ENCODE assay signal across 27 cellular contexts in the genomic region with DNA sequence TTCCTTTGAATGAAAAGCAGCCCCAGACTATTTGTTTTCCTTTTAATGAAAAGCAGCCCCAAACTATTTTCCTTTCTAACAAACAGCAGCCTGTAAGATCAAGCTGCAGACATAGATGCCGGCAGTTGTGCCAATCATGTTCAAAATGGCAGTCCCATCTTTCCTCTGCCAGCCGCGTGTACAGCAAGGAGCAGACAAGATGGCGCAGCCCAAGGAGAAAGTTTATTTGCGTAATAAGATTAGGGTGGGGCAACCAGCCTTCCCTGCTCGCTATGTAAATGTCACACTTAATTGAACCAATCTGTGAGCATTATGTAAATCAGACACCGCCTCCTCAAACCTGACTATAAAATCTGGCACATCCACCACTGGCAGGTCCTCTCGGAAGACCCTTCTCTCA.
DNase-seq lines count a peak whose midpoint lies in the region; ATAC-seq and TF ChIP-seq lines count a peak whose summit lies in the region.
"Had no signal": no experiment of that assay in that cellular context is flagged by ENCODE, and none has a peak within 500 bp of the region (broad histone marks: within the 10 kb centered on the region; RNA-seq: fewer than 3 reads in every experiment).

No MANE protein-coding gene starts in this region.

- WGBS in mesenchymal stem cell, result 98% methylated on average over 8 of the region's 8 CpGs

- no peaks in the 10 kb centered on the region for H3K79me1 ChIP-seq in mesenchymal stem cell (replicated peaks; ENCODE audit: low read length, poor library complexity, severe bottlenecking)

- H3K4me1 ChIP-seq in A673 (ENCODE audit: insufficient read depth, low read length, poor library complexity, severe bottlenecking) (peaks cover 13% of the 10 kb centered on the region), Panc1 (ENCODE audit: control insufficient read depth, insufficient read depth, low read length) (peaks cover 13% of the 10 kb centered on the region), mesenchymal stem cell (ENCODE audit: control insufficient read depth, insufficient read depth, low read depth, low read length) (peaks cover 7% of the 10 kb centered on the region)

- H2BK120ac ChIP-seq in mesenchymal stem cell (ENCODE audit: low read depth, low read length), result no peak overlapping the region

- H3K9me3 ChIP-seq in A673 (ENCODE audit: low read depth, low read length, poor library complexity, severe bottlenecking) (no peaks in the 10 kb centered on the region), Panc1 (ENCODE audit: control insufficient read depth, insufficient read depth, low read depth, low read length) (0 out of 2 replicates have a peak, but pooled peaks cover 3% of the 10 kb centered on the region), mesenchymal stem cell (ENCODE audit: control insufficient read depth, low read length) (no peaks in the 10 kb centered on the region)
- H3K9me3 ChIP-seq: SJSA1 had no signal

- H2AK5ac ChIP-seq in mesenchymal stem cell (ENCODE audit: low read length, severe bottlenecking), result peak overlapping the region; percentile 47

- no peak overlapping the region for H4K91ac ChIP-seq in mesenchymal stem cell (ENCODE audit: low read length)

- ATAC-seq in Panc1, result no peak
- ATAC-seq: T-cell had no signal

- in situ Hi-C loops in Caki2 (cut with HindIII; ENCODE audit: low pct_unique_long_range_greater_than_20kb, low sequenced_read_pairs), result no loop called here
- in situ Hi-C loops in Panc1 (cut with HindIII; ENCODE audit: low pct_unique_long_range_greater_than_20kb, low sequenced_read_pairs), result no loop called here

- no peaks in the 10 kb centered on the region for H3K27me3 ChIP-seq in A673 (replicated peaks; ENCODE audit: insufficient read depth, low read depth, low read length, poor library complexity)
- no peaks in the 10 kb centered on the region for H3K27me3 ChIP-seq in Panc1 (ENCODE audit: control insufficient read depth, insufficient read depth, low read length)
- H3K27me3 ChIP-seq in mesenchymal stem cell (ENCODE audit: control insufficient read depth in 1 of 2, insufficient read depth in 1 of 2, low read length in 2 of 2), result no peaks in the 10 kb centered on the region
- H3K27me3 ChIP-seq: BLaER1 treated with 17β-estradiol and CSF1 and Interleukin-3, amounts not matched to agents 10 nM and 100 nM; SJSA1 had no signal

- peak; percentile 33 for DNase-seq in A673 (ENCODE audit: low spot score)
- peak; percentile 58 for DNase-seq in Caki2 (ENCODE audit: low read depth)
- no peak for DNase-seq in Panc1 (ENCODE audit: low read depth, low spot score)
- no peak for DNase-seq in mesenchymal stem cell
- no peak for DNase-seq in activated CD8-positive, alpha-beta memory T cell treated with anti-CD3 and anti-CD28 coated beads for 24 hours
- no peak for DNase-seq in activated CD4-positive, alpha-beta T cell treated with anti-CD3 and anti-CD28 coated beads for 48 hours
- DNase-seq in activated CD8-positive, alpha-beta memory T cell treated with anti-CD3 and anti-CD28 coated beads, Interleukin-2, amount 50 U/mL, for 48 hours, result no peak
- DNase-seq: CD4-positive, alpha-beta memory T cell; COR-L47; DMS 273 treated with DMSO at 0.1 percent for 48 hours; DND-41; H7; MM.1S; NCI-H1092; NCI-H1417 treated with DMSO at 0.1 percent for 48 hours; NCI-H187; NCI-H2081 treated with DMSO at 0.1 percent for 48 hours; NCI-H2171; NCI-H510A; NCI-H69; Right ventricle myocardium superior; RPMI8226; T-cell had no signal

- no peak overlapping the region for H3K4me3 ChIP-seq in A673 (ENCODE audit: low read depth, low read length, poor library complexity, severe bottlenecking)
- no peak overlapping the region for H3K4me3 ChIP-seq in Panc1 (ENCODE audit: low read depth in 2 of 2, low read length in 2 of 2)
- no peak overlapping the region for H3K4me3 ChIP-seq in mesenchymal stem cell (ENCODE audit: insufficient read depth in 1 of 2, low read depth in 1 of 2, low read length in 2 of 2)
- H3K4me3 ChIP-seq: BLaER1 treated with 17β-estradiol and CSF1 and Interleukin-3, amounts not matched to agents 10 nM and 100 nM; PC-9; SJSA1 had no signal

- no peak overlapping the region for H2BK5ac ChIP-seq in mesenchymal stem cell (ENCODE audit: low read depth, low read length, poor library complexity, severe bottlenecking)

- no peak overlapping the region for H4K8ac ChIP-seq in mesenchymal stem cell (ENCODE audit: low read length)

- BruUV-seq in A673 (replicated peaks; lab: Mats Ljungman, UMichigan) (no TSS peak), Panc1 (replicated peaks; lab: Mats Ljungman, UMichigan) (no TSS peak)

- H3K9ac ChIP-seq in mesenchymal stem cell (ENCODE audit: low read length), result no peak overlapping the region
- H3K9ac ChIP-seq: BLaER1 treated with 17β-estradiol and CSF1 and Interleukin-3, amounts not matched to agents 10 nM and 100 nM; KMS-11 had no signal

- H3K18ac ChIP-seq in mesenchymal stem cell (ENCODE audit: low read depth in 1 of 2, low read length in 2 of 2), result no peak overlapping the region

- H3K23ac ChIP-seq in mesenchymal stem cell (ENCODE audit: low read length in 2 of 2), result no peak overlapping the region

- no peak overlapping the region for H3K27ac ChIP-seq in A673 (ENCODE audit: low read depth, low read length, poor library complexity, severe bottlenecking)
- peak overlapping the region; percentile 68; the same call in 1 of the 2 replicates for H3K27ac ChIP-seq in Panc1 (ENCODE audit: low read length)
- peak overlapping the region; percentile 11 for H3K27ac ChIP-seq in mesenchymal stem cell (ENCODE audit: low read length, poor library complexity, severe bottlenecking)
- H3K27ac ChIP-seq: BLaER1 treated with 17β-estradiol and CSF1 and Interleukin-3, amounts not matched to agents 10 nM and 100 nM; KMS-11; PC-9; SJSA1 had no signal

- POLR2A ChIA-PET in A673 (lab: Charles Lee; ENCODE audit: low non-redundant PET), result no interaction called here
- POLR2A ChIA-PET in Panc1 (lab: Charles Lee), result no interaction called here

- no peak for TF ChIP-seq CTCF in A673 (conservative IDR thresholded peaks at IDR 0.05; ENCODE audit: low read depth, low read length)
- TF ChIP-seq CTCF in Panc1 (IDR thresholded peaks at IDR 0.05), result no peak

- H3K36me3 ChIP-seq in A673 (ENCODE audit: insufficient read depth, low read length, poor library complexity, severe bottlenecking) (peaks cover 28% of the 10 kb centered on the region), Panc1 (ENCODE audit: control insufficient read depth, insufficient read depth, low read length) (no peaks in the 10 kb centered on the region), mesenchymal stem cell (ENCODE audit: control insufficient read depth in 1 of 2, insufficient read depth in 2 of 2, low read depth in 1 of 2, low read length in 2 of 2) (peaks cover 0 to 3% of the 10 kb centered on the region in 2 experiments)
- H3K36me3 ChIP-seq: BLaER1 treated with 17β-estradiol and CSF1 and Interleukin-3, amounts not matched to agents 10 nM and 100 nM; SJSA1 had no signal

- H2BK15ac ChIP-seq in mesenchymal stem cell (ENCODE audit: low read depth, poor library complexity, severe bottlenecking), result no peak overlapping the region

- H2AFZ ChIP-seq in mesenchymal stem cell (ENCODE audit: low read depth, low read length), result no peak overlapping the region
- H2AFZ ChIP-seq: PC-9 had no signal

- H3K4me2 ChIP-seq in mesenchymal stem cell (ENCODE audit: low read length, poor library complexity, severe bottlenecking), result no peak overlapping the region
- H3K4me2 ChIP-seq: BLaER1 treated with 17β-estradiol and CSF1 and Interleukin-3, amounts not matched to agents 10 nM and 100 nM; KMS-11 had no signal

- H3K4ac ChIP-seq in mesenchymal stem cell (ENCODE audit: low read depth in 1 of 2, low read length in 2 of 2), result no peak overlapping the region

- CTCF ChIA-PET in A673 (lab: Charles Lee), result no interaction called here
- CTCF ChIA-PET in Panc1 (lab: Charles Lee), result interaction anchor here (1.0 kb wide), 1 partner anchor 14 kb away, joined by 3 read pairs; no protein-coding TSS in a partner anchor

- intact Hi-C loops in A673 (cut with micrococcal nuclease; ENCODE audit: unreplicated experiment), result no loop called here
- intact Hi-C loops in Panc1 (cut with micrococcal nuclease; ENCODE audit: unreplicated experiment), result no loop called here

- H3K14ac ChIP-seq in mesenchymal stem cell (ENCODE audit: low read length in 2 of 2), result no peak overlapping the region

- H2BK12ac ChIP-seq in mesenchymal stem cell (ENCODE audit: low read length in 2 of 2), result no peak overlapping the region

Comparison
In these comparisons a context has a peak if more than half of its experiments do, and no peak if none do; other contexts are left out.
1. DNase-seq: peak in A673 (single experiment) and Caki2 (single experiment); none in Panc1 (single experiment), mesenchymal stem cell (single experiment), activated CD8-positive, alpha-beta memory T cell treated with anti-CD3 and anti-CD28 coated beads for 24 hours (single experiment), activated CD4-positive, alpha-beta T cell treated with anti-CD3 and anti-CD28 coated beads for 48 hours (single experiment) and activated CD8-positive, alpha-beta memory T cell treated with anti-CD3 and anti-CD28 coated beads, Interleukin-2, amount 50 U/mL, for 48 hours (single experiment).